Comparison of ENCODE assay signal across 10 cellular contexts in the genomic region with DNA sequence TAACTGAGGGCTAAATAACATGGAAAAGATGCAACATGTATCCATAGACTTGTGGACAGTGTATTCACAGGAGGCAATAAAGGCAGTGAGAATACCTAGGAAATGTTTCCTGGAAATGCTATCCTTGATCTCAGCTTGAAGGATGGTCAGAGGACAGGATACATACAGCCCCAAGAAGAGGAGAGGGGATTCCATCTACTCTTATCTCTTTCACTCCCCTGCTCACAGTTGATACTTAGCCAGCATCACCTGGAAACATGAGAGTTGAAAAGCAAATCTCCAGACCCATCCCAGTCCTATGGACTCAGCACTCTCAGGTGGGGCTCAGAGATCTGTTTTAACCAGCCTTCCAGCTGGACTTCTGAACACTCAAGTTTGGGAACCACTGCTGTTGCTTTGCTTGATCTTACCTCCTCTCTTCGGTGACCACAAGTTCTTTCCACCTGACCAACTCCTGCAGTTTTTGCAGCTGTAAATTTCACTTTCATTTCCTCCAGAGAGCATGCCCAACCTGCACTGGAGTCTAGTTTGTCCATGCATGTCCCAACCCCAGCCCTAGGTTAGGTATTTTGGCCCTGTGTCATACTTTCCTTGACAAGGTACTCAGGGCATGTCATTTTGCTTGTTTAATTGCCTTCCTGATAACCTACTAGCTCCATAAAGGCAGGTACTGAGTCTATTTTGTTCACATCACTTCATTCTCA. TPM values are rescaled to one million over a fixed set of nuclear protein-coding genes. Genes with fewer than 3 reads are reported as not detected.
DNase-seq lines count a peak whose midpoint lies in the region; ATAC-seq lines count a peak whose summit lies in the region.
"Had no signal": no experiment of that assay in that cellular context is flagged by ENCODE, and none has a peak within 500 bp of the region (broad histone marks: within the 10 kb centered on the region; RNA-seq: fewer than 3 reads in every experiment).

No MANE protein-coding gene starts in this region.

- DNase-seq in activated T-cell treated with anti-CD3 and anti-CD28 coated beads, Interleukin-2, amount 50 U/mL, for 24 hours, result no peak
- no peak for DNase-seq in activated T-cell treated with anti-CD3 and anti-CD28 coated beads for 4 hours
- DNase-seq in activated CD8-positive, alpha-beta memory T cell treated with anti-CD3 and anti-CD28 coated beads, Interleukin-2, amount 50 U/mL, for 48 hours, result no peak
- DNase-seq in NCI-H1694 treated with DMSO at 0.1 percent for 48 hours (lab: John Stamatoyannopoulos, UW), result no peak
- no peak for DNase-seq in AML-193 (lab: John Stamatoyannopoulos, UW)

- peak overlapping the region; percentile 72 for H3K27ac Mint-ChIP-seq in activated T-cell treated with anti-CD3 and anti-CD28 coated beads, Interleukin-2, amount 50 U/mL, for 24 hours
- peak overlapping the region; percentile 76 for H3K27ac Mint-ChIP-seq in activated T-helper 17 cell treated with anti-CD3 and anti-CD28 coated beads, Interleukin-2, amount 50 U/mL, for 72 hours

- H3K36me3 ChIP-seq in stomach smooth muscle (ENCODE audit: control insufficient read depth in 2 of 2, insufficient read depth in 2 of 2, low read length in 2 of 2), result no peaks in the 10 kb centered on the region
- H3K36me3 ChIP-seq: thoracic aorta had no signal

- H3K27me3 Mint-ChIP-seq in activated T-cell treated with anti-CD3 and anti-CD28 coated beads, Interleukin-2, amount 50 U/mL, for 24 hours, result no peaks in the 10 kb centered on the region
- no peaks in the 10 kb centered on the region for H3K27me3 Mint-ChIP-seq in activated T-helper 17 cell treated with anti-CD3 and anti-CD28 coated beads, Interleukin-2, amount 50 U/mL, for 72 hours

- H3K9ac ChIP-seq in stomach smooth muscle (ENCODE audit: low read length in 2 of 2), result no peak overlapping the region

- H3K4me3 Mint-ChIP-seq in activated T-cell treated with anti-CD3 and anti-CD28 coated beads, Interleukin-2, amount 50 U/mL, for 24 hours, result peak overlapping the region; percentile 52
- H3K4me3 Mint-ChIP-seq in activated T-helper 17 cell treated with anti-CD3 and anti-CD28 coated beads, Interleukin-2, amount 50 U/mL, for 72 hours, result peak overlapping the region; percentile 71

- peaks cover 29% of the 10 kb centered on the region for H3K4me1 ChIP-seq in stomach smooth muscle (ENCODE audit: control insufficient read depth, insufficient read depth, low read length)

- no peaks in the 10 kb centered on the region for H3K9me3 ChIP-seq in stomach smooth muscle (ENCODE audit: control insufficient read depth in 2 of 2, low read length in 2 of 2)
- H3K9me3 ChIP-seq: thoracic aorta had no signal

- peaks cover 35% of the 10 kb centered on the region for H3K36me3 Mint-ChIP-seq in activated T-cell treated with anti-CD3 and anti-CD28 coated beads, Interleukin-2, amount 50 U/mL, for 24 hours (ENCODE audit: low read depth)
- H3K36me3 Mint-ChIP-seq in activated T-helper 17 cell treated with anti-CD3 and anti-CD28 coated beads, Interleukin-2, amount 50 U/mL, for 72 hours (ENCODE audit: low read depth), result peaks cover 14% of the 10 kb centered on the region

- H3K4me3 ChIP-seq in stomach smooth muscle (ENCODE audit: low read length in 2 of 2), result peak overlapping the region; percentile 4 to 7
- H3K4me3 ChIP-seq: thoracic aorta had no signal

- no peak overlapping the region for H3K27ac ChIP-seq in stomach smooth muscle (ENCODE audit: low read length)
- H3K27ac ChIP-seq: thoracic aorta, VCaP had no signal

- H3K4me1 Mint-ChIP-seq in activated T-cell treated with anti-CD3 and anti-CD28 coated beads, Interleukin-2, amount 50 U/mL, for 24 hours (ENCODE audit: low read depth), result peaks cover 76% of the 10 kb centered on the region
- H3K4me1 Mint-ChIP-seq in activated T-helper 17 cell treated with anti-CD3 and anti-CD28 coated beads, Interleukin-2, amount 50 U/mL, for 72 hours, result peaks cover 55% of the 10 kb centered on the region

- no peaks in the 10 kb centered on the region for H3K27me3 ChIP-seq in stomach smooth muscle (ENCODE audit: control insufficient read depth in 1 of 2, insufficient read depth in 2 of 2, low read length in 2 of 2)

- H3K9me3 Mint-ChIP-seq in activated T-cell treated with anti-CD3 and anti-CD28 coated beads, Interleukin-2, amount 50 U/mL, for 24 hours, result no peaks in the 10 kb centered on the region
- no peaks in the 10 kb centered on the region for H3K9me3 Mint-ChIP-seq in activated T-helper 17 cell treated with anti-CD3 and anti-CD28 coated beads, Interleukin-2, amount 50 U/mL, for 72 hours

- peak; percentile 94 for ATAC-seq in HG03039 (IDR thresholded peaks at IDR 0.05; ENCODE audit: unreplicated experiment)
- ATAC-seq in activated T-helper 17 cell treated with anti-CD3 and anti-CD28 coated beads, Interleukin-2, amount 50 U/mL, for 72 hours (replicated peaks), result peak; percentile 63

RNA-seq across cellular contexts. Expression of a gene that starts 10.4 kb away (rescaled TPM):
- 10 to 100 TPM; 15.5 to 20.8 TPM for total RNA-seq in activated T-helper 17 cell treated with anti-CD3 and anti-CD28 coated beads, Interleukin-2, amount 50 U/mL, for 72 hours
